29 cellular contexts compared by ENCODE assay signal in genomic region chr7:117186218-117186617, GRCh38.
A peak's percentile ranks its signal among the peaks of the same experiment; 100 is the strongest.
DNase-seq lines count a peak whose midpoint lies in the region; ATAC-seq and TF ChIP-seq lines count a peak whose summit lies in the region.
"Had no signal": no experiment of that assay in that cellular context is flagged by ENCODE, and none has a peak within 500 bp of the region (broad histone marks: within the 10 kb centered on the region; RNA-seq: fewer than 3 reads in every experiment).

No MANE protein-coding gene starts in this region.

- H3K27me3 ChIP-seq in adipocyte (replicated peaks; ENCODE audit: control insufficient read depth, insufficient read depth, low read length) (no peaks in the 10 kb centered on the region), fibroblast of lung (ENCODE audit: control insufficient read depth, insufficient read depth, low read length) (no peaks in the 10 kb centered on the region), smooth muscle cell (ENCODE audit: low read depth) (no peaks in the 10 kb centered on the region), transverse colon (no peaks in the 10 kb centered on the region)
- no peaks in the 10 kb centered on the region for H3K27me3 ChIP-seq in CD8-positive, alpha-beta T cell (ENCODE audit: insufficient read depth, low read length)
- H3K27me3 ChIP-seq: adrenal gland, dorsolateral prefrontal cortex, gastroesophageal sphincter, neutrophil, spleen, thyroid gland had no signal

- no peak overlapping the region for H2AFZ ChIP-seq in fibroblast of lung (ENCODE audit: low read length)
- no peak overlapping the region for H2AFZ ChIP-seq in smooth muscle cell (ENCODE audit: low read depth)

- no peak overlapping the region for H3K27ac Mint-ChIP-seq in CD8-positive, alpha-beta T cell
- H3K27ac Mint-ChIP-seq: activated CD8-positive, alpha-beta T cell treated with anti-CD3 and anti-CD28 coated beads for 36 hours had no signal

- CTCF ChIA-PET in CD8-positive, alpha-beta T cell (lab: Charles Lee) = no interaction called here

- no peak for TF ChIP-seq EP300 in transverse colon (IDR thresholded peaks at IDR 0.05; ENCODE audit: low read depth)

- intact Hi-C loops in CD8-positive, alpha-beta T cell (cut with DNase I, micrococcal nuclease) = no loop called here
- intact Hi-C loops in transverse colon (cut with DNase I; ENCODE audit: low total_unique reads) = no loop called here

- H3K79me2 ChIP-seq in fibroblast of lung (ENCODE audit: control insufficient read depth, insufficient read depth, low read length) (no peaks in the 10 kb centered on the region), smooth muscle cell (ENCODE audit: low read depth) (no peaks in the 10 kb centered on the region)

- H3K27me3 Mint-ChIP-seq in CD8-positive, alpha-beta T cell (ENCODE audit: low read depth) = no peaks in the 10 kb centered on the region
- H3K27me3 Mint-ChIP-seq: activated CD8-positive, alpha-beta T cell treated with anti-CD3 and anti-CD28 coated beads for 36 hours; CD8-positive, alpha-beta memory T cell had no signal

- 44% methylated on average over 6 of the region's 6 CpGs for WGBS in smooth muscle cell (ENCODE audit: low lambda C conversion rate)
- 89 to 96% methylated on average over 3 to 6 of the region's 6 CpGs for WGBS in transverse colon (ENCODE audit: low coverage in 1 of 2), 2 donors

- H3K27ac ChIP-seq in fibroblast of lung (ENCODE audit: insufficient read depth, low read length) (no peak overlapping the region), smooth muscle cell (ENCODE audit: low read depth) (no peak overlapping the region), transverse colon (no peak overlapping the region)
- H3K27ac ChIP-seq in CD8-positive, alpha-beta T cell (ENCODE audit: low read depth, low read length) = no peak overlapping the region
- H3K27ac ChIP-seq: adrenal gland, dorsolateral prefrontal cortex, gastroesophageal sphincter, neutrophil, RWPE1, spleen, thyroid gland had no signal

- no peak overlapping the region for H3K4me3 Mint-ChIP-seq in CD8-positive, alpha-beta T cell
- H3K4me3 Mint-ChIP-seq: activated CD8-positive, alpha-beta T cell treated with anti-CD3 and anti-CD28 coated beads for 36 hours; CD8-positive, alpha-beta memory T cell had no signal

- H3K36me3 ChIP-seq in adipocyte (ENCODE audit: control insufficient read depth, insufficient read depth, low read length, severe bottlenecking) (no peaks in the 10 kb centered on the region), fibroblast of lung (ENCODE audit: control insufficient read depth, insufficient read depth, low read length) (no peaks in the 10 kb centered on the region), smooth muscle cell (ENCODE audit: low read depth) (no peaks in the 10 kb centered on the region), transverse colon (no peaks in the 10 kb centered on the region)
- H3K36me3 ChIP-seq in CD8-positive, alpha-beta T cell (ENCODE audit: insufficient read depth, low read length) = no peaks in the 10 kb centered on the region
- H3K36me3 ChIP-seq: adrenal gland, neutrophil had no signal

- H3F3A ChIP-seq in smooth muscle cell (ENCODE audit: low read depth) = peaks cover 4% of the 10 kb centered on the region

- DNase-seq in HS-27A (ENCODE audit: low read depth) (peak; percentile 46), adipocyte (ENCODE audit: low read depth) (no peak), fibroblast of lung (ENCODE audit: low read depth in 2 of 2) (peak; percentile 14 to 93), smooth muscle cell (lab: John Stamatoyannopoulos, UW; ENCODE audit: unreplicated experiment) (no peak), midbrain (lab: John Stamatoyannopoulos, UW) (no peak), epidermal melanocyte (ENCODE audit: insufficient read length, low spot score) (no peak), transverse colon (no peak)
- no peak for DNase-seq in CD8-positive, alpha-beta T cell
- DNase-seq: activated CD4-positive, CD25-positive, alpha-beta regulatory T cell treated with anti-CD3 and anti-CD28 coated beads, Interleukin-2, amount 50 U/mL, for 72 hours; activated CD8-positive, alpha-beta T cell treated with anti-CD3 and anti-CD28 coated beads for 36 hours; activated gamma-delta T cell; activated T-cell treated with anti-CD3 and anti-CD28 coated beads for 4 hours; adrenal gland; caudate nucleus; CD8-positive, alpha-beta memory T cell; DMS79 treated with DMSO at 0.1 percent for 48 hours; dorsolateral prefrontal cortex; GOT3; islet precursor cell; NCI-H1436 treated with DMSO at 0.1 percent for 48 hours; NCI-H526 treated with DMSO at 0.1 percent for 48 hours; spleen; stimulated activated CD4-positive, alpha-beta T cell treated with anti-CD3 and anti-CD28 coated beads, Interleukin-4, amount 100 ng/mL, for 24 hours; stimulated activated naive CD4-positive, alpha-beta T cell treated with Interleukin-2 at 50 U/mL for 16 hours; T-helper 9 cell; thyroid gland had no signal

- peak overlapping the region; percentile 38 for H3K4me3 ChIP-seq in adipocyte (ENCODE audit: low read length)
- no peak overlapping the region for H3K4me3 ChIP-seq in fibroblast of lung (replicated peaks in 1 of 4; ENCODE audit: control extremely low read depth in 1 of 4, insufficient read depth in 1 of 4, low read depth in 3 of 4, low read length in 4 of 4)
- H3K4me3 ChIP-seq in smooth muscle cell = no peak overlapping the region
- H3K4me3 ChIP-seq in CD8-positive, alpha-beta T cell (ENCODE audit: low read depth, low read length) = no peak overlapping the region
- H3K4me3 ChIP-seq in transverse colon = no peak overlapping the region
- H3K4me3 ChIP-seq: adrenal gland, dorsolateral prefrontal cortex, gastroesophageal sphincter, spleen, thyroid gland had no signal

- H3K36me3 Mint-ChIP-seq in CD8-positive, alpha-beta T cell = peaks cover 7% of the 10 kb centered on the region

- POLR2A ChIA-PET in CD8-positive, alpha-beta T cell (lab: Charles Lee) = no interaction called here

- no peaks in the 10 kb centered on the region for H4K20me1 ChIP-seq in fibroblast of lung (ENCODE audit: control insufficient read depth, extremely low read depth, insufficient read depth, low read length)
- no peaks in the 10 kb centered on the region for H4K20me1 ChIP-seq in smooth muscle cell (ENCODE audit: low read depth)

- H3K4me1 Mint-ChIP-seq in CD8-positive, alpha-beta T cell (ENCODE audit: low read depth) = no peaks in the 10 kb centered on the region
- H3K4me1 Mint-ChIP-seq: CD8-positive, alpha-beta memory T cell had no signal

- TF ChIP-seq POLR2A in transverse colon (IDR thresholded peaks at IDR 0.05) = no peak

- in situ Hi-C loops in transverse colon (cut with MboI; ENCODE audit: low pct_ligation_motif_present in 1 of 4, low pct_unique_long_range_greater_than_20kb in 1 of 4, low sequenced_read_pairs in 3 of 4) = no loop called here

- no peak overlapping the region for H3K9ac ChIP-seq in adipocyte (ENCODE audit: low read length)
- H3K9ac ChIP-seq in fibroblast of lung (ENCODE audit: insufficient read depth, low read length) = no peak overlapping the region
- H3K9ac ChIP-seq in smooth muscle cell (ENCODE audit: low read depth) = no peak overlapping the region

- H3K9me3 ChIP-seq in adipocyte (ENCODE audit: control insufficient read depth, low read length) (no peaks in the 10 kb centered on the region), fibroblast of lung (ENCODE audit: control insufficient read depth, insufficient read depth, low read depth, low read length) (no peaks in the 10 kb centered on the region), smooth muscle cell (replicated peaks; ENCODE audit: low read depth) (no peaks in the 10 kb centered on the region), transverse colon (no peaks in the 10 kb centered on the region)
- H3K9me3 ChIP-seq in CD8-positive, alpha-beta T cell (ENCODE audit: low read length) = no peaks in the 10 kb centered on the region
- H3K9me3 ChIP-seq: adrenal gland, gastroesophageal sphincter, neutrophil, spleen, thyroid gland had no signal

- H3K4me1 ChIP-seq in adipocyte (ENCODE audit: control insufficient read depth, insufficient read depth, low read length) = peaks cover 8% of the 10 kb centered on the region
- H3K4me1 ChIP-seq in fibroblast of lung (ENCODE audit: control insufficient read depth, extremely low read depth, insufficient read depth, low read length) = no peaks in the 10 kb centered on the region
- H3K4me1 ChIP-seq in smooth muscle cell (ENCODE audit: low read depth) = no peaks in the 10 kb centered on the region
- H3K4me1 ChIP-seq in CD8-positive, alpha-beta T cell (ENCODE audit: insufficient read depth, low read length) = no peaks in the 10 kb centered on the region
- H3K4me1 ChIP-seq in transverse colon = no peaks in the 10 kb centered on the region
- H3K4me1 ChIP-seq: adrenal gland, gastroesophageal sphincter, spleen, thyroid gland had no signal

- H3K9me3 Mint-ChIP-seq in CD8-positive, alpha-beta T cell = no peaks in the 10 kb centered on the region
- H3K9me3 Mint-ChIP-seq: activated CD8-positive, alpha-beta T cell treated with anti-CD3 and anti-CD28 coated beads for 36 hours; CD8-positive, alpha-beta memory T cell had no signal

- H3K4me2 ChIP-seq in fibroblast of lung (ENCODE audit: extremely low read depth, insufficient read depth, low read length) (no peak overlapping the region), smooth muscle cell (peak overlapping the region; percentile 53)

- TF ChIP-seq CTCF in fibroblast of lung (conservative IDR thresholded peaks at IDR 0.05 in 1 of 2, IDR thresholded peaks at IDR 0.05 in 1 of 2; ENCODE audit: low read depth in 1 of 2, low read length in 2 of 2) = no peak
- no peak for TF ChIP-seq CTCF in smooth muscle cell (IDR thresholded peaks at IDR 0.05; ENCODE audit: borderline replicate concordance, insufficient read depth, poor library complexity, severe bottlenecking)
- no peak for TF ChIP-seq CTCF in CD8-positive, alpha-beta T cell (IDR thresholded peaks at IDR 0.05)
- TF ChIP-seq CTCF in transverse colon (IDR thresholded peaks at IDR 0.05) = no peak

- no peak for ATAC-seq in CD8-positive, alpha-beta T cell
- ATAC-seq: activated CD8-positive, alpha-beta T cell treated with anti-CD3 and anti-CD28 coated beads for 36 hours; gastroesophageal sphincter had no signal

Comparison
In these comparisons a context has a peak if more than half of its experiments do, and no peak if none do; other contexts are left out.
1. DNase-seq: peak in HS-27A (single experiment) and fibroblast of lung (2 of 2); none in adipocyte (single experiment), smooth muscle cell (single experiment), CD8-positive, alpha-beta T cell (0 of 7), midbrain (single experiment), epidermal melanocyte (single experiment) and transverse colon (single experiment).